Comparison of ENCODE assay signal across 18 cellular contexts in genomic region chr3:51275096-51275805, GRCh38.
DNase-seq lines count a peak whose midpoint lies in the region; ATAC-seq and TF ChIP-seq lines count a peak whose summit lies in the region.
"Had no signal": no experiment of that assay in that cellular context is flagged by ENCODE, and none has a peak within 500 bp of the region (broad histone marks: within the 10 kb centered on the region; RNA-seq: fewer than 3 reads in every experiment).

No MANE protein-coding gene starts in this region.

- H3K79me2 ChIP-seq in neural progenitor cell (ENCODE audit: low read depth), result no peaks in the 10 kb centered on the region

- TF ChIP-seq CTCF in CD4-positive, alpha-beta T cell (IDR thresholded peaks at IDR 0.05), result no peak
- no peak for TF ChIP-seq CTCF in neural progenitor cell (IDR thresholded peaks at IDR 0.05)

- peaks cover 45% of the 10 kb centered on the region for H3K4me1 Mint-ChIP-seq in CD4-positive, alpha-beta T cell (ENCODE audit: low read depth)
- peaks cover 8% of the 10 kb centered on the region for H3K4me1 Mint-ChIP-seq in neural progenitor cell
- H3K4me1 Mint-ChIP-seq: B cell had no signal

- no peak for ATAC-seq in CD4-positive, alpha-beta T cell (ENCODE audit: poor library complexity)
- no peak for ATAC-seq in GM18498 (IDR thresholded peaks at IDR 0.05; ENCODE audit: unreplicated experiment)
- ATAC-seq: PC-3 had no signal

- no peaks in the 10 kb centered on the region for H3K4me1 ChIP-seq in neural progenitor cell
- H3K4me1 ChIP-seq: SJSA1 had no signal

- no peak overlapping the region for H3K4me3 ChIP-seq in neural progenitor cell
- H3K4me3 ChIP-seq: SJSA1 had no signal

- DNase-seq in Ammon's horn (ENCODE audit: low spot score) (peak; percentile 16), RPMI7951 (ENCODE audit: low read depth) (peak; percentile 8), foreskin melanocyte (peak; percentile 14), neural progenitor cell (ENCODE audit: low spot score) (no peak), NCI-H2196 (lab: John Stamatoyannopoulos, UW; ENCODE audit: unreplicated experiment) (no peak)
- DNase-seq in CD4-positive, alpha-beta T cell, result no peak
- DNase-seq: CD8-positive, alpha-beta memory T cell; HFFc6; KBM-7; NCI-H1436 treated with DMSO at 0.1 percent for 48 hours; NCI-H2081 treated with DMSO at 0.1 percent for 48 hours; NCI-H226; NCI-H526; SW 1271 had no signal

- no peaks in the 10 kb centered on the region for H3K27me3 ChIP-seq in CD4-positive, alpha-beta T cell (ENCODE audit: control insufficient read depth, insufficient read depth, low read length)
- no peaks in the 10 kb centered on the region for H3K27me3 ChIP-seq in neural progenitor cell
- H3K27me3 ChIP-seq: SJSA1 had no signal

- no peak overlapping the region for H3K4me2 ChIP-seq in neural progenitor cell

- H4K20me1 ChIP-seq in neural progenitor cell (ENCODE audit: low read depth), result no peaks in the 10 kb centered on the region

- H2AFZ ChIP-seq in neural progenitor cell (replicated peaks), result no peak overlapping the region

- peak overlapping the region; percentile 78 for H3K27ac Mint-ChIP-seq in CD4-positive, alpha-beta T cell
- no peak overlapping the region for H3K27ac Mint-ChIP-seq in neural progenitor cell
- H3K27ac Mint-ChIP-seq: B cell, HFFc6 had no signal

- no peak overlapping the region for H3K4me3 Mint-ChIP-seq in CD4-positive, alpha-beta T cell
- no peak overlapping the region for H3K4me3 Mint-ChIP-seq in neural progenitor cell
- H3K4me3 Mint-ChIP-seq: B cell; CD8-positive, alpha-beta memory T cell; HFFc6 had no signal

- H3F3A ChIP-seq in neural progenitor cell (ENCODE audit: low read depth), result no peaks in the 10 kb centered on the region

- CTCF ChIA-PET in CD4-positive, alpha-beta T cell (lab: Charles Lee), result no interaction called here

- H3K27me3 Mint-ChIP-seq in CD4-positive, alpha-beta T cell, result no peaks in the 10 kb centered on the region
- H3K27me3 Mint-ChIP-seq in neural progenitor cell (ENCODE audit: insufficient read depth, low read depth), result no peaks in the 10 kb centered on the region
- H3K27me3 Mint-ChIP-seq: CD8-positive, alpha-beta memory T cell had no signal

- POLR2A ChIA-PET in CD4-positive, alpha-beta T cell (lab: Charles Lee), result interaction anchor here (1.0 to 1.2 kb wide), 2 partner anchors 250 to 304 kb away, joined by 3 read pairs; no protein-coding TSS in a partner anchor

- H3K27ac ChIP-seq in CD4-positive, alpha-beta T cell (ENCODE audit: low read depth, low read length), result no peak overlapping the region
- H3K27ac ChIP-seq in neural progenitor cell, result no peak overlapping the region
- H3K27ac ChIP-seq: SJSA1 had no signal

- no peak overlapping the region for H3K9ac ChIP-seq in neural progenitor cell

- H3K9me3 ChIP-seq in CD4-positive, alpha-beta T cell (ENCODE audit: control insufficient read depth, low read length), result no peaks in the 10 kb centered on the region
- no peaks in the 10 kb centered on the region for H3K9me3 ChIP-seq in neural progenitor cell (ENCODE audit: low read depth)
- H3K9me3 ChIP-seq: SJSA1 had no signal

- intact Hi-C loops in CD4-positive, alpha-beta T cell (cut with DNase I, micrococcal nuclease), result loop anchor here in 1 of 2 experiments (10.0 kb wide), 1 partner anchor 300 kb away; no protein-coding TSS in a partner anchor

- no peaks in the 10 kb centered on the region for H3K36me3 ChIP-seq in neural progenitor cell
- H3K36me3 ChIP-seq: SJSA1 had no signal

- H3K9me3 Mint-ChIP-seq in CD4-positive, alpha-beta T cell, result no peaks in the 10 kb centered on the region
- H3K9me3 Mint-ChIP-seq in neural progenitor cell, result no peaks in the 10 kb centered on the region
- H3K9me3 Mint-ChIP-seq: CD8-positive, alpha-beta memory T cell; HFFc6 had no signal

- H3K36me3 Mint-ChIP-seq in CD4-positive, alpha-beta T cell (ENCODE audit: low read depth), result no peaks in the 10 kb centered on the region
- H3K36me3 Mint-ChIP-seq in neural progenitor cell, result peaks cover 3% of the 10 kb centered on the region

Comparison
In these comparisons a context has a peak if more than half of its experiments do, and no peak if none do; other contexts are left out.
1. DNase-seq: peak in Ammon's horn (single experiment), RPMI7951 (single experiment) and foreskin melanocyte (single experiment); none in CD4-positive, alpha-beta T cell (0 of 10), neural progenitor cell (single experiment) and NCI-H2196 (single experiment).